8 cellular contexts compared by ENCODE assay signal in genomic region chr7:114086491-114086905, GRCh38.
A peak's percentile ranks its signal among the peaks of the same experiment; 100 is the strongest.
DNase-seq lines count a peak whose midpoint lies in the region; ATAC-seq and TF ChIP-seq lines count a peak whose summit lies in the region.

No MANE protein-coding gene starts in this region.

- H3K56ac ChIP-seq in H9 (ENCODE audit: insufficient read length, low read depth, low read length): no peak overlapping the region

- peaks cover 39% of the 10 kb centered on the region in 2 experiments for H3K4me1 Mint-ChIP-seq in H9
- H3K4me1 Mint-ChIP-seq in activated T-helper 1 cell treated with anti-CD3 and anti-CD28 coated beads, Interleukin-12 subunit alpha, Interleukin-12 subunit beta, Interleukin-2, Interleukin-4 antibody, amounts not matched to agents 30 ng/mL and 10 ng/mL and 1 ng/mL, durations not matched to agents 14 hours and 24 hours and 36 hours (ENCODE audit: low read depth): peaks cover 39% of the 10 kb centered on the region

- H3T11ph ChIP-seq in H9 (ENCODE audit: low read length): no peak overlapping the region

- TF ChIP-seq CTCF in H9 (conservative IDR thresholded peaks at IDR 0.05): no peak
- no peak for TF ChIP-seq CTCF in sigmoid colon (IDR thresholded peaks at IDR 0.05)

- H3K18ac ChIP-seq in H9 (ENCODE audit: insufficient read length, low read depth, low read length): no peak overlapping the region

- H2BK20ac ChIP-seq in H9 (ENCODE audit: low read depth, low read length, poor library complexity, severe bottlenecking): no peak overlapping the region

- no peaks in the 10 kb centered on the region; a peak in 1 of 7 replicates for H3K36me3 Mint-ChIP-seq in H9 (ENCODE audit: insufficient read depth in 1 of 3, low read depth in 3 of 3)
- no peaks in the 10 kb centered on the region for H3K36me3 Mint-ChIP-seq in activated T-helper 1 cell treated with anti-CD3 and anti-CD28 coated beads, Interleukin-12 subunit alpha, Interleukin-12 subunit beta, Interleukin-2, Interleukin-4 antibody, amounts not matched to agents 30 ng/mL and 10 ng/mL and 1 ng/mL, durations not matched to agents 14 hours and 24 hours and 36 hours (ENCODE audit: low read depth)

- H3K9me3 Mint-ChIP-seq in H9: peaks cover 0 to 3% of the 10 kb centered on the region in 2 experiments; a peak in 2 of 5 replicates
- no peaks in the 10 kb centered on the region for H3K9me3 Mint-ChIP-seq in activated T-helper 1 cell treated with anti-CD3 and anti-CD28 coated beads, Interleukin-12 subunit alpha, Interleukin-12 subunit beta, Interleukin-2, Interleukin-4 antibody, amounts not matched to agents 30 ng/mL and 10 ng/mL and 1 ng/mL, durations not matched to agents 14 hours and 24 hours and 36 hours

- H2BK15ac ChIP-seq in H9 (ENCODE audit: low read depth, low read length): no peak overlapping the region

- H3K4me1 ChIP-seq in H9 (ENCODE audit: insufficient read depth, low read length) (peaks cover 3% of the 10 kb centered on the region; the same call in 1 of the 2 replicates), sigmoid colon (peaks cover 0 to 32% (median 18%) of the 10 kb centered on the region in 4 donors)

- no peak for TF ChIP-seq EP300 in sigmoid colon (IDR thresholded peaks at IDR 0.05)

- H3K36me3 ChIP-seq in sigmoid colon: no peaks in the 10 kb centered on the region

- H3K27ac Mint-ChIP-seq in H9: no peak overlapping the region
- H3K27ac Mint-ChIP-seq in activated T-helper 1 cell treated with anti-CD3 and anti-CD28 coated beads, Interleukin-12 subunit alpha, Interleukin-12 subunit beta, Interleukin-2, Interleukin-4 antibody, amounts not matched to agents 30 ng/mL and 10 ng/mL and 1 ng/mL, durations not matched to agents 14 hours and 24 hours and 36 hours: peak overlapping the region; percentile 68

- no peak overlapping the region for H4K8ac ChIP-seq in H9 (replicated peaks; ENCODE audit: insufficient read length, low read depth, low read length)

- H3K79me1 ChIP-seq in H9 (ENCODE audit: insufficient read depth, low read depth, low read length, poor library complexity, severe bottlenecking): no peaks in the 10 kb centered on the region

- no peaks in the 10 kb centered on the region for H3K79me2 ChIP-seq in H9 (ENCODE audit: insufficient read depth, low read length)

- H4K5ac ChIP-seq in H9 (ENCODE audit: insufficient read length, low read depth, low read length): no peak overlapping the region

- no CpG with 5 or more reads among the region's 37 CpGs for WGBS in H9 (ENCODE audit: extremely low coverage, insufficient read length, low lambda C conversion rate)
- 0 to 1% methylated on average over 37 of the region's 37 CpGs for WGBS in sigmoid colon, 2 donors

- H3K27ac ChIP-seq in H9 (ENCODE audit: insufficient read length, low read depth, low read length) (no peak overlapping the region), sigmoid colon (peak overlapping the region; percentile 93 to 97 (median 96))

- H2BK5ac ChIP-seq in H9 (ENCODE audit: insufficient read length, low read length): no peak overlapping the region

- peak; percentile 19 for ATAC-seq in left ventricle myocardium superior
- ATAC-seq in GM19395 (IDR thresholded peaks at IDR 0.05; ENCODE audit: unreplicated experiment): no peak

- TF ChIP-seq POLR2A in sigmoid colon (IDR thresholded peaks at IDR 0.05): no peak

- no peak overlapping the region for H3K23ac ChIP-seq in H9 (ENCODE audit: insufficient read length, low read depth, low read length)

- H3K9me3 ChIP-seq in H9 (ENCODE audit: control insufficient read depth, low read depth, low read length): no peaks in the 10 kb centered on the region
- H3K9me3 ChIP-seq in sigmoid colon: no peaks in the 10 kb centered on the region

- peak overlapping the region; percentile 72 to 93 for H3K4me3 Mint-ChIP-seq in H9
- H3K4me3 Mint-ChIP-seq in activated T-helper 1 cell treated with anti-CD3 and anti-CD28 coated beads, Interleukin-12 subunit alpha, Interleukin-12 subunit beta, Interleukin-2, Interleukin-4 antibody, amounts not matched to agents 30 ng/mL and 10 ng/mL and 1 ng/mL, durations not matched to agents 14 hours and 24 hours and 36 hours: peak overlapping the region; percentile 80

- no peak overlapping the region for H2AK5ac ChIP-seq in H9 (ENCODE audit: insufficient read length, low read length)

- peaks cover 92% of the 10 kb centered on the region for H3K27me3 Mint-ChIP-seq in H9 (ENCODE audit: low read depth)
- H3K27me3 Mint-ChIP-seq in activated T-helper 1 cell treated with anti-CD3 and anti-CD28 coated beads, Interleukin-12 subunit alpha, Interleukin-12 subunit beta, Interleukin-2, Interleukin-4 antibody, amounts not matched to agents 30 ng/mL and 10 ng/mL and 1 ng/mL, durations not matched to agents 14 hours and 24 hours and 36 hours (ENCODE audit: insufficient read depth): peaks cover 75% of the 10 kb centered on the region

- H4K91ac ChIP-seq in H9 (ENCODE audit: insufficient read length, low read depth, low read length): no peak overlapping the region

- H3K4me3 ChIP-seq in sigmoid colon: peak overlapping the region; percentile 74 to 87 (median 82)

- H3K9ac ChIP-seq in H9 (ENCODE audit: extremely low read depth, insufficient read length, low read length): no peak overlapping the region

- no peak overlapping the region for H3K4ac ChIP-seq in H9 (ENCODE audit: low read depth, low read length)

- peak; percentile 27 for DNase-seq in AG08396 (ENCODE audit: low spot score)
- peak; percentile 30 for DNase-seq in H9
- no peak for DNase-seq in activated T-helper 1 cell treated with anti-CD3 and anti-CD28 coated beads, Interleukin-12 subunit alpha, Interleukin-12 subunit beta, Interleukin-2, Interleukin-4 antibody, amounts not matched to agents 30 ng/mL and 10 ng/mL and 1 ng/mL, durations not matched to agents 14 hours and 24 hours and 36 hours (ENCODE audit: low spot score)
- DNase-seq in left ventricle myocardium superior: peak; percentile 53
- peak; percentile 75 for DNase-seq in sigmoid colon
- DNase-seq in SKM-1 treated with dmso at 0.1 percent for 144 hours (lab: John Stamatoyannopoulos, UW; ENCODE audit: unreplicated experiment): no peak
- no peak for DNase-seq in NCI-H1930 (lab: John Stamatoyannopoulos, UW)

- H2BK12ac ChIP-seq in H9 (ENCODE audit: insufficient read length, low read depth, low read length): no peak overlapping the region

- no peak overlapping the region for H2AFZ ChIP-seq in H9 (ENCODE audit: low read length)

- H3K27me3 ChIP-seq in H9 (ENCODE audit: insufficient read depth, low read length) (peaks cover 44% of the 10 kb centered on the region), sigmoid colon (peaks cover 0 to 10% (median 0%) of the 10 kb centered on the region in 3 donors)

- intact Hi-C loops in activated T-helper 1 cell treated with anti-CD3 and anti-CD28 coated beads, Interleukin-12 subunit alpha, Interleukin-12 subunit beta, Interleukin-2, Interleukin-4 antibody, amounts not matched to agents 30 ng/mL and 10 ng/mL and 1 ng/mL, durations not matched to agents 14 hours and 24 hours and 36 hours (cut with micrococcal nuclease): loop anchor here (10.0 kb wide), 4 partner anchors 318 to 1388 kb away; no protein-coding TSS in a partner anchor
- intact Hi-C loops in left ventricle myocardium superior (cut with micrococcal nuclease): no loop called here
- intact Hi-C loops in sigmoid colon (cut with DNase I): loop anchor here (5.0 to 10.0 kb wide), 2 partner anchors 448 to 836 kb away; partner anchors contain the start of gene MDFIC

- no peak overlapping the region for H3K14ac ChIP-seq in H9 (ENCODE audit: insufficient read depth, low read length)

- H3K23me2 ChIP-seq in H9 (ENCODE audit: insufficient read length, low read depth, low read length, poor library complexity, severe bottlenecking): peaks cover 45% of the 10 kb centered on the region

- H2BK120ac ChIP-seq in H9 (ENCODE audit: low read depth, low read length, poor library complexity, severe bottlenecking): no peak overlapping the region

- H3K4me2 ChIP-seq in H9 (ENCODE audit: insufficient read depth, insufficient read length, low read length): peak overlapping the region; percentile 82

- H4K20me1 ChIP-seq in H9 (ENCODE audit: control insufficient read depth, insufficient read depth, insufficient read length): no peaks in the 10 kb centered on the region

Comparison
In these comparisons a context has a peak if more than half of its experiments do, and no peak if none do; other contexts are left out.
1. DNase-seq: peak in AG08396 (single experiment), H9 (single experiment), left ventricle myocardium superior (single experiment) and sigmoid colon (single experiment); none in activated T-helper 1 cell treated with anti-CD3 and anti-CD28 coated beads, Interleukin-12 subunit alpha, Interleukin-12 subunit beta, Interleukin-2, Interleukin-4 antibody, amounts not matched to agents 30 ng/mL and 10 ng/mL and 1 ng/mL, durations not matched to agents 14 hours and 24 hours and 36 hours (single experiment), SKM-1 treated with dmso at 0.1 percent for 144 hours (single experiment) and NCI-H1930 (0 of 2).